8 cellular contexts compared by ENCODE assay signal in genomic region chr13:23799945-23800344, GRCh38.
DNase-seq lines count a peak whose midpoint lies in the region; ATAC-seq and TF ChIP-seq lines count a peak whose summit lies in the region.

No MANE protein-coding gene starts in this region.

- H3K4me3 Mint-ChIP-seq in T-helper 17 cell = peak overlapping the region; percentile 53

- no peaks in the 10 kb centered on the region for H3K27me3 ChIP-seq in gastrocnemius medialis

- TF ChIP-seq POLR2A in gastrocnemius medialis (IDR thresholded peaks at IDR 0.05) = no peak

- DNase-seq in T-helper 17 cell = no peak
- no peak for DNase-seq in gastrocnemius medialis
- DNase-seq in occipital lobe (lab: John Stamatoyannopoulos, UW) = no peak
- no peak for DNase-seq in DMS 273 treated with DMSO at 0.1 percent for 48 hours (lab: John Stamatoyannopoulos, UW)
- no peak for DNase-seq in NCI-H2196 treated with DMSO at 0.1 percent for 48 hours (lab: John Stamatoyannopoulos, UW; ENCODE audit: unreplicated experiment)
- no peak for DNase-seq in activated effector memory CD4-positive, alpha-beta T cell treated with anti-CD3 and anti-CD28 coated beads, Interleukin-2, amount 50 U/mL, for 16 hours

- intact Hi-C loops in gastrocnemius medialis (cut with DNase I; ENCODE audit: low total_unique reads) = no loop called here

- ATAC-seq in GM18870 (IDR thresholded peaks at IDR 0.05; ENCODE audit: unreplicated experiment) = peak; percentile 86
- peak; percentile 86 for ATAC-seq in HG02588 (IDR thresholded peaks at IDR 0.05; ENCODE audit: unreplicated experiment)
- ATAC-seq in T-helper 17 cell = peak; percentile 94
- ATAC-seq in gastrocnemius medialis = peak; percentile 70 to 81

- H3K27ac Mint-ChIP-seq in T-helper 17 cell = peak overlapping the region; percentile 86

- peaks cover 29% of the 10 kb centered on the region for H3K4me1 Mint-ChIP-seq in T-helper 17 cell

- no peak overlapping the region for H3K4me3 ChIP-seq in gastrocnemius medialis

- H3K36me3 ChIP-seq in gastrocnemius medialis = no peaks in the 10 kb centered on the region

- H3K9me3 ChIP-seq in T-helper 17 cell (ENCODE audit: control insufficient read depth, low read length, poor library complexity, severe bottlenecking) = no peaks in the 10 kb centered on the region
- H3K9me3 ChIP-seq in gastrocnemius medialis = no peaks in the 10 kb centered on the region

- no peaks in the 10 kb centered on the region for H3K27me3 Mint-ChIP-seq in T-helper 17 cell

- peak overlapping the region in 2 of 4 donors; percentile 28 to 42 for H3K27ac ChIP-seq in gastrocnemius medialis

- in situ Hi-C loops in gastrocnemius medialis (cut with MboI; ENCODE audit: low sequenced_read_pairs in 4 of 4) = no loop called here

- H3K4me1 ChIP-seq in gastrocnemius medialis = peaks cover 15 to 28% of the 10 kb centered on the region in 2 donors

- peaks cover 9% of the 10 kb centered on the region for H3K36me3 Mint-ChIP-seq in T-helper 17 cell (ENCODE audit: low read depth)

- no peak for TF ChIP-seq CTCF in gastrocnemius medialis (IDR thresholded peaks at IDR 0.05 in 4 of 5, conservative IDR thresholded peaks at IDR 0.05 in 1 of 5)
